In the genomic region with DNA sequence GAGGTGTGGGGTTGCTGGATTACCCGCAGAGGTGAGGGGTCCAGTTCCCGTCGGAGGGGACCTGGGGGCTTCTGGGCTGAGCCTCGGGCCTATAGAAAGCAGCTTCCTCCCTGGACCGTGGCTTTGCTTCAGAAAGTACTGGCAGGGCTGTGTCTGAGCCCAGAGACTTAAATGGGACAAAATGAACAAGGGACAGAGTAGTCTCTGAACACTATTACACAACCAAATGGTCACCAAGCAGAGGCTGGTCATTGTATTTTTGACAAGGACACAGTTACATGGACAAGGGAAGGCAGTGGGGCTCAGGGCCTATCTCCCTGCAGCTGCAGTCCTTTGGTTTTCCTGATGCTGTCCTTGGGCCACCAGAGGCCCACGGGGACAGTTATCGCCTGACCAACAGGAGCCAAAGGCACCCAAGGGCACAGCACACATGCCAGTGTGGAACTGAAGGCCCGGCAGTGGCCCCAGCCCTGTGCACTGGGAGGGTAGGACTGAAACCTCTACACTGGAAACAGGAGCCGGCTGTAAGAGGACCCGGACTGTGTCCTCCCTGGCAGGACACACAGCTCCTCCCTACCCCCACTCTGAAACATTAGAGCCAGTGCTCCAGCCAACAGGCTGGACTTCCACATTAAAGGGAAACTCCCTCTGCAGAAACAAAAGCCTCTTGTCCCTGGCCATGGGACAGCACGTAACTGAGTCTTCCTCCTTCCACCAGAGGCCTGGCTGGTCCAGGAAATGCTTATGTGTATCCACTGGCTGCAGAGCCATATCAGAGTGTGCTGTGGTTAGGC, we compare ENCODE assay signal across 8 cellular contexts. TPM values are rescaled to one million over a fixed set of nuclear protein-coding genes. Genes with fewer than 3 reads are reported as not detected.
A peak's percentile ranks its signal among the peaks of the same experiment; 100 is the strongest.
DNase-seq lines count a peak whose midpoint lies in the region; ATAC-seq and TF ChIP-seq lines count a peak whose summit lies in the region.

No MANE protein-coding gene starts in this region.

- no peaks in the 10 kb centered on the region for H3K9me3 ChIP-seq in left lung
- no peaks in the 10 kb centered on the region for H3K9me3 ChIP-seq in spleen

- peak overlapping the region; percentile 50 to 74 for H3K27ac ChIP-seq in left lung
- H3K27ac ChIP-seq in spleen, result peak overlapping the region; percentile 43 to 90 (median 81)

- no peak for TF ChIP-seq POLR2A in spleen (IDR thresholded peaks at IDR 0.05)

- intact Hi-C loops in left lung (cut with DNase I) (loop anchor here in 1 of 2 donors (10.0 kb wide), 1 partner anchor 109 kb away; the partner anchor contains the start of gene TEX2), spleen (cut with DNase I; ENCODE audit: low total_unique reads) (no loop called here)

- H3K36me3 ChIP-seq in left lung, result peaks cover 0 to 38% of the 10 kb centered on the region in 2 donors
- peaks cover 0 to 90% (median 13%) of the 10 kb centered on the region in 6 donors for H3K36me3 ChIP-seq in spleen

- H3K4me1 ChIP-seq in left lung (peaks cover 25 to 41% of the 10 kb centered on the region in 2 donors), spleen (peaks cover 24 to 73% (median 47%) of the 10 kb centered on the region in 6 donors)

- 62 to 77% (median 69%) methylated on average over 8 to 11 of the region's 11 CpGs for whole genome bisulfite sequencing in spleen, 5 donors

- CTCF ChIA-PET in HEK293T (lab: Yijun Ruan, JAX), result no interaction called here

- no peak overlapping the region for H3K4me3 ChIP-seq in left lung
- H3K4me3 ChIP-seq in spleen, result no peak overlapping the region

- POLR2A ChIA-PET in HEK293T (lab: Yijun Ruan, JAX), result interaction anchor here (8.7 kb wide), 1 partner anchor 10 kb away, joined by 51 read pairs; no protein-coding TSS in a partner anchor

- DNase-seq in LHCN-M2 (ENCODE audit: low read depth), result peak; percentile 37
- peak; percentile 77 for DNase-seq in dermis blood vessel endothelial cell
- DNase-seq in left lung, result peak in 1 of 2 donors; percentile 70
- peak; percentile 84 for DNase-seq in spleen
- DNase-seq in HEK293T (ENCODE audit: extremely low spot score), result no peak
- DNase-seq in NCI-H510A (lab: John Stamatoyannopoulos, UW), result no peak
- DNase-seq in NCI-H1694 treated with DMSO at 0.1 percent for 48 hours (lab: John Stamatoyannopoulos, UW), result no peak
- DNase-seq in COLO668 (lab: John Stamatoyannopoulos, UW; ENCODE audit: unreplicated experiment), result no peak

- no peaks in the 10 kb centered on the region for H3K27me3 ChIP-seq in left lung
- no peaks in the 10 kb centered on the region for H3K27me3 ChIP-seq in spleen (replicated peaks in 1 of 7)

- no peak for TF ChIP-seq CTCF in left lung (IDR thresholded peaks at IDR 0.05)
- TF ChIP-seq CTCF in spleen (IDR thresholded peaks at IDR 0.05 in 8 of 11, conservative IDR thresholded peaks at IDR 0.05 in 3 of 11), result no peak

- ATAC-seq in left lung, result peak; percentile 82

TF ChIP-seq in HEK293T, 16 proteins besides CTCF, POLR2A, EP300 and RAD21:
- no peak for TF ChIP-seq FOXM1 (IDR thresholded peaks at IDR 0.05; ENCODE audit: borderline replicate concordance)
TF ChIP-seq in HEK293T: peak in this region for 0.

RNA-seq across cellular contexts. Expression of gene ERN1, which starts 26.0 kb away (rescaled TPM):
- 2.9 and 3.8 TPM in 2 replicates for total RNA-seq in LHCN-M2 (2014; rRNA removed)
- 1.8 TPM for polyA plus RNA-seq in LHCN-M2 (2012)
- total RNA-seq in dermis blood vessel endothelial cell, result 17.5 and 20.4 TPM in 2 replicates
- 10 to 100 TPM; 39.0 to 45.0 TPM for total RNA-seq in left lung
- total RNA-seq in spleen, result 10 to 100 TPM; 34.5 to 65.4 (median 47.2) TPM
- polyA plus RNA-seq in spleen, result 1 to 10 TPM; 3.1 to 6.2 (median 3.7) TPM

Comparison
In these comparisons a context has a peak if more than half of its experiments do, and no peak if none do; other contexts are left out.
1. DNase-seq: peak in LHCN-M2 (single experiment), dermis blood vessel endothelial cell (single experiment) and spleen (single experiment); none in HEK293T (single experiment), NCI-H510A (single experiment), NCI-H1694 treated with DMSO at 0.1 percent for 48 hours (single experiment) and COLO668 (single experiment).